ENCODE assay signal across 8 cellular contexts in genomic region chr2:110674620-110675555, GRCh38. TPM values are rescaled to one million over a fixed set of nuclear protein-coding genes. Genes with fewer than 3 reads are reported as not detected.
DNase-seq lines count a peak whose midpoint lies in the region; ATAC-seq and TF ChIP-seq lines count a peak whose summit lies in the region.

No MANE protein-coding gene starts in this region.

- no peak for TF ChIP-seq POLR2A in esophagus muscularis mucosa (IDR thresholded peaks at IDR 0.05; ENCODE audit: low read depth)

- H3K4me1 ChIP-seq in esophagus muscularis mucosa = peaks cover 7 to 21% (median 18%) of the 10 kb centered on the region in 4 donors

- WGBS in esophagus muscularis mucosa = 42% methylated on average over 7 of the region's 7 CpGs

- no peaks in the 10 kb centered on the region for H3K36me3 Mint-ChIP-seq in natural killer cell treated with Interleukin-12 subunit alpha and Interleukin-12 subunit beta and Interleukin-15 and Interleukin-18, amount 100 ng/mL, for 72 hours

- H3K4me1 Mint-ChIP-seq in natural killer cell treated with Interleukin-12 subunit alpha and Interleukin-12 subunit beta and Interleukin-15 and Interleukin-18, amount 100 ng/mL, for 72 hours (ENCODE audit: low read depth in 2 of 2) = peaks cover 36 to 39% of the 10 kb centered on the region in 2 donors

- DNase-seq in AG10803 (ENCODE audit: low read depth) (peak; percentile 30), NCI-H510A (lab: John Stamatoyannopoulos, UW) (peak; percentile 18), astrocyte of the spinal cord (ENCODE audit: low read depth, low spot score) (peak; percentile 48), esophagus muscularis mucosa (ENCODE audit: extremely low spot score) (no peak)
- peak; percentile 86 for DNase-seq in natural killer cell treated with Interleukin-12 subunit alpha and Interleukin-12 subunit beta and Interleukin-15 and Interleukin-18, amount 100 ng/mL, for 72 hours (ENCODE audit: low spot score)
- DNase-seq in activated CD4-positive, alpha-beta T cell treated with anti-CD3 and anti-CD28 coated beads, Interleukin-2, amount 50 U/mL, for 1 hour = no peak

- intact Hi-C loops in esophagus muscularis mucosa (cut with DNase I) = no loop called here

- no peak for TF ChIP-seq CTCF in AG10803 (conservative IDR thresholded peaks at IDR 0.05; ENCODE audit: low read length)
- no peak for TF ChIP-seq CTCF in astrocyte of the spinal cord (IDR thresholded peaks at IDR 0.05; ENCODE audit: low read depth, low read length)
- no peak for TF ChIP-seq CTCF in esophagus muscularis mucosa (IDR thresholded peaks at IDR 0.05)

- H3K4me3 ChIP-seq in AG10803 (ENCODE audit: low read length) (no peak overlapping the region; the same call in 1 of the 2 replicates), astrocyte of the spinal cord (ENCODE audit: low read depth, low read length) (no peak overlapping the region), esophagus muscularis mucosa (no peak overlapping the region)

- peaks cover 0 to 2% of the 10 kb centered on the region in 2 donors for H3K27me3 Mint-ChIP-seq in natural killer cell treated with Interleukin-12 subunit alpha and Interleukin-12 subunit beta and Interleukin-15 and Interleukin-18, amount 100 ng/mL, for 72 hours

- H3K27ac ChIP-seq in esophagus muscularis mucosa (replicated peaks in 1 of 4) = no peak overlapping the region

- in situ Hi-C loops in astrocyte of the spinal cord (cut with HindIII; ENCODE audit: low sequenced_read_pairs) = no loop called here

- peak overlapping the region; percentile 36 to 46 for H3K27ac Mint-ChIP-seq in natural killer cell treated with Interleukin-12 subunit alpha and Interleukin-12 subunit beta and Interleukin-15 and Interleukin-18, amount 100 ng/mL, for 72 hours

- H3K27me3 ChIP-seq in esophagus muscularis mucosa = peaks cover 0 to 3% (median 0%) of the 10 kb centered on the region in 4 donors

- TF ChIP-seq EP300 in esophagus muscularis mucosa (IDR thresholded peaks at IDR 0.05) = no peak

- ATAC-seq in GM18520 (IDR thresholded peaks at IDR 0.05; ENCODE audit: unreplicated experiment) (peak; percentile 85), HG02884 (IDR thresholded peaks at IDR 0.05; ENCODE audit: unreplicated experiment) (peak; percentile 80)
- ATAC-seq in natural killer cell treated with Interleukin-12 subunit alpha and Interleukin-12 subunit beta and Interleukin-15 and Interleukin-18, amount 100 ng/mL, for 72 hours = peak; percentile 88 to 89

- H3K9me3 Mint-ChIP-seq in natural killer cell treated with Interleukin-12 subunit alpha and Interleukin-12 subunit beta and Interleukin-15 and Interleukin-18, amount 100 ng/mL, for 72 hours = no peaks in the 10 kb centered on the region

- H3K4me3 Mint-ChIP-seq in natural killer cell treated with Interleukin-12 subunit alpha and Interleukin-12 subunit beta and Interleukin-15 and Interleukin-18, amount 100 ng/mL, for 72 hours = peak overlapping the region; percentile 75

- no peaks in the 10 kb centered on the region for H3K36me3 ChIP-seq in esophagus muscularis mucosa

- H3K9me3 ChIP-seq in esophagus muscularis mucosa = no peaks in the 10 kb centered on the region

RNA-seq across cellular contexts. Expression of gene BUB1, which starts 3.0 kb away (rescaled TPM):
- 100 to 1,000 TPM in 1 of 2 donors, 10 to 100 TPM in 1; 45.2 to 103 TPM for total RNA-seq in natural killer cell treated with Interleukin-12 subunit alpha and Interleukin-12 subunit beta and Interleukin-15 and Interleukin-18, amount 100 ng/mL, for 72 hours
- total RNA-seq in esophagus muscularis mucosa = 1 to 10 TPM in 2 of 4 donors, under 1 TPM in 1, not detected in 1; 0.80 to 1.8 (median 1.1) TPM

RNA-seq across cellular contexts. Expression of gene ACOXL, which starts 57.5 kb away (rescaled TPM):
- total RNA-seq in natural killer cell treated with Interleukin-12 subunit alpha and Interleukin-12 subunit beta and Interleukin-15 and Interleukin-18, amount 100 ng/mL, for 72 hours = 1 to 10 TPM; 1.4 to 2.5 TPM
- total RNA-seq in esophagus muscularis mucosa = not detected

Comparison
In these comparisons a context has a peak if more than half of its experiments do, and no peak if none do; other contexts are left out.
1. DNase-seq: peak in AG10803 (single experiment), NCI-H510A (single experiment), astrocyte of the spinal cord (single experiment) and natural killer cell treated with Interleukin-12 subunit alpha and Interleukin-12 subunit beta and Interleukin-15 and Interleukin-18, amount 100 ng/mL, for 72 hours (single experiment); none in esophagus muscularis mucosa (single experiment) and activated CD4-positive, alpha-beta T cell treated with anti-CD3 and anti-CD28 coated beads, Interleukin-2, amount 50 U/mL, for 1 hour (single experiment).
2. RNA of gene BUB1, which starts 3.0 kb away (total RNA-seq): 45.2 to 103 TPM in natural killer cell treated with Interleukin-12 subunit alpha and Interleukin-12 subunit beta and Interleukin-15 and Interleukin-18, amount 100 ng/mL, for 72 hours; 0.80 to 1.8 TPM in esophagus muscularis mucosa; every median in the first group is over 10 times any median in the second.
3. Peak in every context shown above with its lines, with median percentiles within 50 percentile points of each other: ATAC-seq.